16 cellular contexts compared by ENCODE assay signal in the genomic region with DNA sequence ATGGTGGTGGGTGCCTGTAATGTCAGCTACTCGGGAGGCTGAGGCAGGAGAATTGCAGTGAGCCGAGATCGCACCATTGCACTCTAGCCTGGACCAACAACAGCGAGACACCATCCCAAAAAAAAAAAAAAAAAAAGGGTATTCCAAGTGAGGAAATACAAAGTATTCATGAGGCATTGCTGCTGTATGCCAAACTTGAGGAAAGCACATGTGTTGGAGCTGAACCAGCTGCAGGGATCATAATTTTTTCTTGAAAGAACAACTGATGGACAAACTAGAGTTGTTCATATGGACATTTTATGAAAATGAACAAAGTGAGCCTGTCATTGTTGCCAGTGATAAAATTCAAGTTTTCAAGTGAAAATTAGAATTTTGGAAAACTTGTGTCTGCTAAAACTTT.
"Had no signal": no experiment of that assay in that cellular context is flagged by ENCODE, and none has a peak within 500 bp of the region (broad histone marks: within the 10 kb centered on the region; RNA-seq: fewer than 3 reads in every experiment).

No MANE protein-coding gene starts in this region.

- DNase-seq: activated B cell treated with CpG ODN at 0.5 μM for 24 hours; activated CD4-positive, alpha-beta T cell treated with anti-CD3 and anti-CD28 coated beads for 48 hours; activated effector memory CD4-positive, alpha-beta T cell treated with anti-CD3 and anti-CD28 coated beads, Interleukin-2, amount 50 U/mL, for 16 hours; activated T-cell treated with anti-CD3 and anti-CD28 coated beads for 4 hours; central memory CD4-positive, alpha-beta T cell; effector CD8-positive, alpha-beta T cell; heart right ventricle; stimulated activated CD4-positive, alpha-beta T cell treated with anti-CD3 and anti-CD28 coated beads, Interleukin-12 subunit alpha, Interleukin-12 subunit beta, amount 100 ng/mL, for 4 hours; stimulated activated CD4-positive, alpha-beta T cell treated with anti-CD3 and anti-CD28 coated beads, Interleukin-2, amount 100 ng/mL, for 24 hours; T-helper 1 cell; tibial artery; uterus had no signal

- H3K9me3 Mint-ChIP-seq: activated B cell treated with CpG ODN at 0.5 μM for 24 hours; activated naive CD4-positive, alpha-beta T cell treated with anti-CD3 and anti-CD28 coated beads, Interleukin-2, amount 50 U/mL, for 24 hours; stimulated activated memory B cell treated with anti-CD40 and anti-IgM and Interleukin-4, amounts not matched to agents 10 μg/mL and 1 μg/mL and 100 μg/mL, for 72 hours had no signal

- H3K27ac Mint-ChIP-seq: activated naive CD4-positive, alpha-beta T cell treated with anti-CD3 and anti-CD28 coated beads, Interleukin-2, amount 50 U/mL, for 24 hours; stimulated activated memory B cell treated with anti-CD40 and anti-IgM and Interleukin-4, amounts not matched to agents 10 μg/mL and 1 μg/mL and 100 μg/mL, for 72 hours had no signal

- H3K4me3 Mint-ChIP-seq: activated B cell treated with CpG ODN at 0.5 μM for 24 hours; activated naive CD4-positive, alpha-beta T cell treated with anti-CD3 and anti-CD28 coated beads, Interleukin-2, amount 50 U/mL, for 24 hours; brain; stimulated activated memory B cell treated with anti-CD40 and anti-IgM and Interleukin-4, amounts not matched to agents 10 μg/mL and 1 μg/mL and 100 μg/mL, for 72 hours had no signal

- H3K27me3 Mint-ChIP-seq: activated B cell treated with CpG ODN at 0.5 μM for 24 hours; activated naive CD4-positive, alpha-beta T cell treated with anti-CD3 and anti-CD28 coated beads, Interleukin-2, amount 50 U/mL, for 24 hours; brain; stimulated activated memory B cell treated with anti-CD40 and anti-IgM and Interleukin-4, amounts not matched to agents 10 μg/mL and 1 μg/mL and 100 μg/mL, for 72 hours had no signal

- ATAC-seq: gastroesophageal sphincter; heart right ventricle; stimulated activated memory B cell treated with anti-CD40 and anti-IgM and Interleukin-4, amounts not matched to agents 10 μg/mL and 1 μg/mL and 100 μg/mL, for 72 hours had no signal
